Comparison of ENCODE assay signal across 1 cellular context in the genomic region with DNA sequence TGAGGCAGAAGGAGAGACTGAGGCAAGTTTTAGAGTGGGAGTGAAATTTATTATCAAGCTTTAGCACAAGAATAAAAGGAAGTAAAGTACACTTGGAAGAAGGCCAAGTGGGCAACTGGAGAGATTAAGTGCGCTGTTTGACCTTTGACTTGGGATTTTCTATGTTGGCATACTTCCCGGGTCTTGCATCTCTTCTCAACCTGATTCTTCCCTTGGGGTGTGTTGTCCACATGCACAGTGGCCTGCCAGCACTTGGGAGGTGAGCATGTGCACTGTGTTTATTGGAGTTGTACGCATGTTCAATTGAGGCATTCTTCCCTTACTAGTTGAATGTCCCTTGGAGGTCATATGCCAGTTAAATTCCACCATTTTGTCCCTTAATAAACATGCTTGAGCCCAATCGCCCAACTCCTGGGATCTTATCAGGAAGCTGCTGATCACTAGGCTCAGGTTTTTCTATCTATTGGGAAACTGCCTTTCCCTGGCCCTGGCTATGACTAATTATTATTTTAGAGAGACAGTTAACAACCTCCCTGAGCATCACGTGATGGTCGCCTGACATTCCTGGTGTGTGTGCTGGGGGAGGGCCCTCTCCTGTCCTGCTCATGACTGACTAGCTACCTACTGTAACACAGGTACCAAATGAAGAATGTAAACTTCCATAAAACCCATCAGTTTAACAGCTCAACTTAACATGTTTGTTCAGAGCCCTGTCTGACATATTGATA.
TF ChIP-seq lines count a peak whose summit lies in the region.

No MANE protein-coding gene starts in this region.

TF ChIP-seq in HepG2, 621 proteins besides CTCF, POLR2A, EP300 and RAD21:
- TF ChIP-seq, protein P1, sequence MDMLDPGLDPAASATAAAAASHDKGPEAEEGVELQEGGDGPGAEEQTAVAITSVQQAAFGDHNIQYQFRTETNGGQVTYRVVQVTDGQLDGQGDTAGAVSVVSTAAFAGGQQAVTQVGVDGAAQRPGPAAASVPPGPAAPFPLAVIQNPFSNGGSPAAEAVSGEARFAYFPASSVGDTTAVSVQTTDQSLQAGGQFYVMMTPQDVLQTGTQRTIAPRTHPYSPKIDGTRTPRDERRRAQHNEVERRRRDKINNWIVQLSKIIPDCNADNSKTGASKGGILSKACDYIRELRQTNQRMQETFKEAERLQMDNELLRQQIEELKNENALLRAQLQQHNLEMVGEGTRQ (IDR thresholded peaks at IDR 0.05; ENCODE audit: low read depth, low read length): peak; percentile 69
- TF ChIP-seq, protein P1 (CRISPR knock-in tag; IDR thresholded peaks at IDR 0.05; ENCODE audit: borderline replicate concordance): no peak; the same call in 1 of the 2 replicates
- peak; percentile 75; the same call in 1 of the 2 replicates for TF ChIP-seq ZNF12 (CRISPR knock-in tag; IDR thresholded peaks at IDR 0.05)
- peak; percentile 64 for TF ChIP-seq NR2F6 (IDR thresholded peaks at IDR 0.05)
- TF ChIP-seq NR2F6 (CRISPR knock-in tag; IDR thresholded peaks at IDR 0.05): 0 out of 2 replicates have a peak, but pooled peaks have one; percentile 27
- TF ChIP-seq ZNF644 (CRISPR knock-in tag; IDR thresholded peaks at IDR 0.05; ENCODE audit: low read depth): peak; percentile 52; the same call in 1 of the 2 replicates
- no peak for TF ChIP-seq CBFB (CRISPR knock-in tag; IDR thresholded peaks at IDR 0.05)
- TF ChIP-seq, protein P2, sequence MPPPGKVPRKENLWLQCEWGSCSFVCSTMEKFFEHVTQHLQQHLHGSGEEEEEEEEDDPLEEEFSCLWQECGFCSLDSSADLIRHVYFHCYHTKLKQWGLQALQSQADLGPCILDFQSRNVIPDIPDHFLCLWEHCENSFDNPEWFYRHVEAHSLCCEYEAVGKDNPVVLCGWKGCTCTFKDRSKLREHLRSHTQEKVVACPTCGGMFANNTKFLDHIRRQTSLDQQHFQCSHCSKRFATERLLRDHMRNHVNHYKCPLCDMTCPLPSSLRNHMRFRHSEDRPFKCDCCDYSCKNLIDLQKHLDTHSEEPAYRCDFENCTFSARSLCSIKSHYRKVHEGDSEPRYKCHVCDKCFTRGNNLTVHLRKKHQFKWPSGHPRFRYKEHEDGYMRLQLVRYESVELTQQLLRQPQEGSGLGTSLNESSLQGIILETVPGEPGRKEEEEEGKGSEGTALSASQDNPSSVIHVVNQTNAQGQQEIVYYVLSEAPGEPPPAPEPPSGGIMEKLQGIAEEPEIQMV (CRISPR knock-in tag; IDR thresholded peaks at IDR 0.05; ENCODE audit: low read depth): no peak
- TF ChIP-seq ZNF7 (CRISPR knock-in tag; IDR thresholded peaks at IDR 0.05): peak; percentile 61; the same call in 1 of the 2 replicates
- TF ChIP-seq RAD51 (IDR thresholded peaks at IDR 0.05; ENCODE audit: borderline replicate concordance): peak; percentile 45; the same call in 1 of the 2 replicates
- TF ChIP-seq BHLHE40 (IDR thresholded peaks at IDR 0.05; ENCODE audit: low read length): peak; percentile 72
- no peak for TF ChIP-seq HHEX (CRISPR knock-in tag; IDR thresholded peaks at IDR 0.05)
- TF ChIP-seq, protein P3, sequence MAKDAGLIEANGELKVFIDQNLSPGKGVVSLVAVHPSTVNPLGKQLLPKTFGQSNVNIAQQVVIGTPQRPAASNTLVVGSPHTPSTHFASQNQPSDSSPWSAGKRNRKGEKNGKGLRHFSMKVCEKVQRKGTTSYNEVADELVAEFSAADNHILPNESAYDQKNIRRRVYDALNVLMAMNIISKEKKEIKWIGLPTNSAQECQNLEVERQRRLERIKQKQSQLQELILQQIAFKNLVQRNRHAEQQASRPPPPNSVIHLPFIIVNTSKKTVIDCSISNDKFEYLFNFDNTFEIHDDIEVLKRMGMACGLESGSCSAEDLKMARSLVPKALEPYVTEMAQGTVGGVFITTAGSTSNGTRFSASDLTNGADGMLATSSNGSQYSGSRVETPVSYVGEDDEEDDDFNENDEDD (CRISPR knock-in tag; IDR thresholded peaks at IDR 0.05; ENCODE audit: borderline replicate concordance): no peak
- 0 out of 2 replicates have a peak, but pooled peaks have one; percentile 25 for TF ChIP-seq ZNF878 (CRISPR knock-in tag; IDR thresholded peaks at IDR 0.05)
- 0 out of 2 replicates have a peak, but pooled peaks have one; percentile 7 for TF ChIP-seq HNF4A (CRISPR knock-in tag; IDR thresholded peaks at IDR 0.05)
